Comparison of ENCODE assay signal across 15 cellular contexts in the genomic region with DNA sequence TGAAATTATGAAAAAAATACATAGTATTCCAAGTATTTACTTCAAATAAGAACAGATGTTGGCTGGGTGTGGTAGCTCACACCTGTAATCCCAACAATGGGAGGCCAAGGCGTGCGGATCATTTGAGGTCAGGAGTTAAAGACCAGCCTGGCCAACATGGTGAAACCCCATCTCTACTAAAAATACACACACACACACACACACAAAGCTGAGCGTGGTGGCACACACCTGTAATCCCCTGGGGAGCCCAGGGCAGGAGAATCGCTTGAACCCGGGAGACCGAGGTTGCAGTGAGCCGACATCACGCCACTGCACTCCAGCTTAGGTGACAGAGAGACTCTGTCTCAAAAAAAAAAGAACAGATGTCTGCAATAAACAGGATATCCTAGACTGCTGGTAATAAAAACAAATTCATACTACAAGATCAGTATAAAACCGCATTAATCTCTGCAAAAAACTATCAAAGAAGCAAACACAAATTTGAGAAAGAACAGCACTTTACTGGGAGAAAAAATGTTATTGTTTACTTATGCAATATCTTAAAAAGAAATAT.
"Had no signal": no experiment of that assay in that cellular context is flagged by ENCODE, and none has a peak within 500 bp of the region (broad histone marks: within the 10 kb centered on the region; RNA-seq: fewer than 3 reads in every experiment).

No MANE protein-coding gene starts in this region.

- ATAC-seq: gastroesophageal sphincter; heart left ventricle; stimulated activated naive B cell treated with anti-CD40 and anti-IgM and Interleukin-4, amounts not matched to agents 10 μg/mL and 1 μg/mL and 100 μg/mL, for 72 hours had no signal

- H3K4me3 ChIP-seq: ascending aorta, colonic mucosa, gastroesophageal sphincter, heart left ventricle, left lung, thyroid gland had no signal

- DNase-seq: activated CD4-positive, CD25-positive, alpha-beta regulatory T cell; activated effector memory CD4-positive, alpha-beta T cell treated with anti-CD3 and anti-CD28 coated beads, Interleukin-2, amount 50 U/mL, for 16 hours; colonic mucosa; erythroblast; heart left ventricle; left lung; midbrain; SK-N-SH; stimulated activated naive B cell treated with anti-CD40 and anti-IgM and Interleukin-4, amounts not matched to agents 10 μg/mL and 1 μg/mL and 100 μg/mL, for 72 hours; T-helper 1 cell; T-helper 9 cell; thyroid gland had no signal

- H3K27me3 ChIP-seq: ascending aorta, colonic mucosa, gastroesophageal sphincter, heart left ventricle, left lung, thyroid gland had no signal

- H3K9me3 ChIP-seq: ascending aorta, colonic mucosa, thyroid gland had no signal

- H3K27ac ChIP-seq: ascending aorta, colonic mucosa, gastroesophageal sphincter, heart left ventricle, left lung, thyroid gland had no signal

- H3K27ac Mint-ChIP-seq: stimulated activated naive B cell treated with anti-CD40 and anti-IgM and Interleukin-4, amounts not matched to agents 10 μg/mL and 1 μg/mL and 100 μg/mL, for 72 hours had no signal

- H3K9me3 Mint-ChIP-seq: central memory CD8-positive, alpha-beta T cell; stimulated activated naive B cell treated with anti-CD40 and anti-IgM and Interleukin-4, amounts not matched to agents 10 μg/mL and 1 μg/mL and 100 μg/mL, for 72 hours had no signal

- H3K27me3 Mint-ChIP-seq: central memory CD8-positive, alpha-beta T cell; stimulated activated naive B cell treated with anti-CD40 and anti-IgM and Interleukin-4, amounts not matched to agents 10 μg/mL and 1 μg/mL and 100 μg/mL, for 72 hours had no signal

- H3K4me3 Mint-ChIP-seq: central memory CD8-positive, alpha-beta T cell; stimulated activated naive B cell treated with anti-CD40 and anti-IgM and Interleukin-4, amounts not matched to agents 10 μg/mL and 1 μg/mL and 100 μg/mL, for 72 hours had no signal
